Comparison of ENCODE assay signal across 33 cellular contexts in genomic region chr6:49653942-49654341, GRCh38. TPM values are rescaled to one million over a fixed set of nuclear protein-coding genes. Genes with fewer than 3 reads are reported as not detected.
DNase-seq lines count a peak whose midpoint lies in the region; ATAC-seq, FAIRE-seq and TF ChIP-seq lines count a peak whose summit lies in the region.
"Had no signal": no experiment of that assay in that cellular context is flagged by ENCODE, and none has a peak within 500 bp of the region (broad histone marks: within the 10 kb centered on the region; RNA-seq: fewer than 3 reads in every experiment).

No MANE protein-coding gene starts in this region.

- H2BK120ac ChIP-seq in H1 (replicated peaks; ENCODE audit: low read depth, low read length): no peak overlapping the region

- peak overlapping the region; percentile 44 for H3K27ac Mint-ChIP-seq in mesothelial cell of epicardium
- H3K27ac Mint-ChIP-seq: CD14-positive monocyte; CD4-positive, alpha-beta memory T cell; CD4-positive, CD25-positive, alpha-beta regulatory T cell; CD8-positive, alpha-beta memory T cell had no signal

- TF ChIP-seq POLR2A in K562 (conservative IDR thresholded peaks at IDR 0.05) (no peak), H1 (IDR thresholded peaks at IDR 0.05; ENCODE audit: control extremely low read depth in 1 of 2, low read depth in 2 of 2, low read length in 2 of 2) (no peak)

- no peaks in the 10 kb centered on the region for H3K27me3 Mint-ChIP-seq in mesothelial cell of epicardium (ENCODE audit: low read depth)
- H3K27me3 Mint-ChIP-seq: CD8-positive, alpha-beta memory T cell had no signal

- H3K79me2 ChIP-seq in K562 (ENCODE audit: control insufficient read depth, insufficient read depth, low read length) (no peaks in the 10 kb centered on the region), H1 (ENCODE audit: control insufficient read depth in 1 of 2, insufficient read depth in 2 of 2, low read length in 2 of 2) (no peaks in the 10 kb centered on the region)

- ATAC-seq in K562: no peak
- no peak for ATAC-seq in GM21825 (IDR thresholded peaks at IDR 0.05; ENCODE audit: unreplicated experiment)
- ATAC-seq: GM12878 had no signal

- H2BK12ac ChIP-seq in H1 (ENCODE audit: low read depth, low read length): no peak overlapping the region

- H3K4ac ChIP-seq in H1 (replicated peaks; ENCODE audit: insufficient read length, low read depth, low read length): no peak overlapping the region

- POLR2A ChIA-PET in K562 (lab: Yijun Ruan, JAX): no interaction called here
- POLR2A ChIA-PET in H1 (lab: Charles Lee; ENCODE audit: partially characterized antibody): no interaction called here

- H3K9me3 ChIP-seq in K562 (replicated peaks; ENCODE audit: control insufficient read depth, insufficient read depth, low read depth, low read length) (no peaks in the 10 kb centered on the region), H1 (ENCODE audit: insufficient read depth in 2 of 2, low read depth in 1 of 2, low read length in 1 of 2) (no peaks in the 10 kb centered on the region), small intestine (ENCODE audit: control insufficient read depth, low read depth) (no peaks in the 10 kb centered on the region)
- H3K9me3 ChIP-seq: BE2C, BLaER1 had no signal

- no peak overlapping the region for H3K4me3 ChIP-seq in K562
- no peak overlapping the region for H3K4me3 ChIP-seq in H1 (ENCODE audit: extremely low read depth in 1 of 4, insufficient read depth in 2 of 4, low read depth in 3 of 4, low read length in 4 of 4)
- H3K4me3 ChIP-seq in small intestine (ENCODE audit: low read depth in 1 of 2, low read length in 2 of 2): no peak overlapping the region
- H3K4me3 ChIP-seq: BLaER1, GM12878 had no signal

- no peak overlapping the region for H3K18ac ChIP-seq in H1 (ENCODE audit: extremely low read depth, low read length)

- H4K20me1 ChIP-seq in K562 (replicated peaks; ENCODE audit: control insufficient read depth, insufficient read depth, low read length) (no peaks in the 10 kb centered on the region), H1 (replicated peaks in 1 of 2; ENCODE audit: control insufficient read depth in 1 of 2, insufficient read depth in 2 of 2, low read length in 2 of 2) (no peaks in the 10 kb centered on the region)
- H4K20me1 ChIP-seq: BLaER1 had no signal

- H3K4me2 ChIP-seq in K562 (ENCODE audit: insufficient read depth, low read length) (no peak overlapping the region), H1 (ENCODE audit: insufficient read depth in 1 of 2, low read depth in 2 of 2, low read length in 2 of 2) (no peak overlapping the region)
- H3K4me2 ChIP-seq: BLaER1 had no signal

- peak; percentile 64 for FAIRE-seq in GM18507 (lab: Jason Lieb, UNC)
- no peak for FAIRE-seq in K562 (lab: Jason Lieb, UNC)
- FAIRE-seq in H1 (lab: Jason Lieb, UNC): peak; percentile 7
- FAIRE-seq in small intestine (lab: Jason Lieb, UNC): no peak
- FAIRE-seq: A204.1, GM12878, GM12892, GM19239 had no signal

- H2BK15ac ChIP-seq in H1 (ENCODE audit: low read length): no peak overlapping the region

- no peak overlapping the region for H4K91ac ChIP-seq in H1 (replicated peaks; ENCODE audit: insufficient read length, low read length)

- H3K36me3 ChIP-seq in K562 (ENCODE audit: control insufficient read depth, insufficient read depth, low read length): no peaks in the 10 kb centered on the region
- no peaks in the 10 kb centered on the region for H3K36me3 ChIP-seq in H1 (ENCODE audit: control insufficient read depth in 2 of 4, insufficient read depth in 4 of 4, low read length in 3 of 4)
- no peaks in the 10 kb centered on the region for H3K36me3 ChIP-seq in small intestine (ENCODE audit: control insufficient read depth in 2 of 2, insufficient read depth in 2 of 2, low read length in 2 of 2)
- H3K36me3 ChIP-seq: BE2C, BLaER1 had no signal

- TF ChIP-seq EP300 in K562 (IDR thresholded peaks at IDR 0.05; ENCODE audit: low read length) (no peak), H1 (IDR thresholded peaks at IDR 0.05; ENCODE audit: borderline replicate concordance in 1 of 2, low read depth in 2 of 2, low read length in 2 of 2) (no peak)

- BruUV-seq in K562 (replicated peaks; lab: Mats Ljungman, UMichigan): no TSS peak

- TF ChIP-seq CTCF in K562 (IDR thresholded peaks at IDR 0.05 in 2 of 3, conservative IDR thresholded peaks at IDR 0.05 in 1 of 3; ENCODE audit: insufficient read depth in 2 of 3, low read depth in 1 of 3, low read length in 3 of 3) (no peak), H1 (IDR thresholded peaks at IDR 0.05; ENCODE audit: control extremely low read depth in 1 of 3, insufficient read depth in 1 of 3, low read depth in 1 of 3, low read length in 3 of 3) (no peak), mesothelial cell of epicardium (IDR thresholded peaks at IDR 0.05; ENCODE audit: unreplicated experiment) (no peak)

- H2AK5ac ChIP-seq in H1 (ENCODE audit: low read depth, low read length): no peak overlapping the region

- H3K79me1 ChIP-seq in H1 (ENCODE audit: low read depth, low read length): no peaks in the 10 kb centered on the region

- peaks cover 4% of the 10 kb centered on the region for H3K9me3 Mint-ChIP-seq in mesothelial cell of epicardium

- H3K4me3 Mint-ChIP-seq in mesothelial cell of epicardium: no peak overlapping the region
- H3K4me3 Mint-ChIP-seq: CD14-positive monocyte; CD4-positive, CD25-positive, alpha-beta regulatory T cell; CD8-positive, alpha-beta memory T cell had no signal

- no CpG with 5 or more reads among the region's 1 CpG for WGBS in K562 (ENCODE audit: insufficient coverage, low coverage, missing lambda C conversion rate)
- no CpG with 5 or more reads among the region's 1 CpG for WGBS in H1 (ENCODE audit: extremely low coverage in 1 of 2, insufficient coverage in 1 of 2, insufficient read length in 1 of 2, insufficient replicate concordance in 2 of 2, low coverage in 1 of 2, low lambda C conversion rate in 2 of 2, missing lambda C conversion rate in 1 of 2), 2 experiments
- 96 to 100% (median 100%) methylated on average over 1 of the region's 1 CpG for WGBS in small intestine, 3 donors

- no peak overlapping the region for H4K8ac ChIP-seq in H1 (ENCODE audit: extremely low read depth, insufficient read depth, low read length)

- H3K36me3 Mint-ChIP-seq in mesothelial cell of epicardium: no peaks in the 10 kb centered on the region
- H3K36me3 Mint-ChIP-seq: CD14-positive monocyte; CD4-positive, alpha-beta memory T cell; CD4-positive, CD25-positive, alpha-beta regulatory T cell; CD8-positive, alpha-beta memory T cell had no signal

- H3K23me2 ChIP-seq in H1 (ENCODE audit: low read depth, low read length): no peaks in the 10 kb centered on the region

- H3K23ac ChIP-seq in H1 (ENCODE audit: insufficient read length): no peak overlapping the region

- in situ Hi-C loops in K562 (cut with MboI): no loop called here

- intact Hi-C loops in K562 (cut with micrococcal nuclease): no loop called here

- no peak overlapping the region for H3K27ac ChIP-seq in K562 (ENCODE audit: extremely low read depth, low read depth, low read length)
- H3K27ac ChIP-seq in H1 (ENCODE audit: low read depth, low read length): no peak overlapping the region
- H3K27ac ChIP-seq in small intestine (ENCODE audit: low read depth in 1 of 2, low read length in 1 of 2): no peak overlapping the region
- H3K27ac ChIP-seq: BLaER1 had no signal

- H3K4me1 Mint-ChIP-seq in mesothelial cell of epicardium: peaks cover 41% of the 10 kb centered on the region
- H3K4me1 Mint-ChIP-seq: CD14-positive monocyte; CD4-positive, alpha-beta memory T cell; CD4-positive, CD25-positive, alpha-beta regulatory T cell; CD8-positive, alpha-beta memory T cell had no signal

- no peak overlapping the region for H3K14ac ChIP-seq in H1 (ENCODE audit: insufficient read length)

- H3K9ac ChIP-seq in K562 (ENCODE audit: insufficient read depth in 1 of 2, low read depth in 2 of 2, low read length in 2 of 2) (no peak overlapping the region), H1 (replicated peaks in 1 of 4; ENCODE audit: extremely low read depth in 1 of 4, low read depth in 3 of 4, low read length in 3 of 4) (no peak overlapping the region)
- H3K9ac ChIP-seq: BLaER1 had no signal

- no peak overlapping the region for H2BK20ac ChIP-seq in H1 (ENCODE audit: low read length)

- H3K56ac ChIP-seq in H1 (replicated peaks; ENCODE audit: insufficient read length, low read depth, low read length): no peak overlapping the region

- H2AFZ ChIP-seq in K562 (ENCODE audit: low read depth, low read length) (peak overlapping the region; percentile 50; the same call in 1 of the 2 replicates), H1 (ENCODE audit: low read length) (no peak overlapping the region)

- no peaks in the 10 kb centered on the region for H3K27me3 ChIP-seq in K562 (ENCODE audit: control insufficient read depth in 2 of 2, insufficient read depth in 2 of 2, low read length in 2 of 2)
- H3K27me3 ChIP-seq in H1 (replicated peaks in 1 of 4; ENCODE audit: control insufficient read depth in 3 of 4, extremely low read depth in 1 of 4, insufficient read depth in 3 of 4, low read length in 3 of 4): no peaks in the 10 kb centered on the region
- H3K27me3 ChIP-seq in small intestine (ENCODE audit: control insufficient read depth in 2 of 2, insufficient read depth in 2 of 2, low read length in 2 of 2): no peaks in the 10 kb centered on the region
- H3K27me3 ChIP-seq: BE2C, BLaER1 had no signal

- H4K5ac ChIP-seq in H1 (ENCODE audit: insufficient read length, low read depth, low read length): no peak overlapping the region

- DNase-seq in GM18507 (ENCODE audit: extremely low spot score, insufficient read length, low read depth) (no peak), K562 (ENCODE audit: extremely low read depth in 1 of 4, low spot score in 3 of 4) (no peak), H1 (ENCODE audit: low read depth in 1 of 2, low spot score in 2 of 2) (no peak), mesothelial cell of epicardium (ENCODE audit: low spot score in 2 of 2, unreplicated experiment in 2 of 2) (no peak), small intestine (no peak), NCI-H82 (lab: John Stamatoyannopoulos, UW) (no peak), NCI-H1417 treated with DMSO at 0.1 percent for 48 hours (lab: John Stamatoyannopoulos, UW) (no peak)
- DNase-seq: 8988T; ACHN; BE2C; C1 segment of cervical spinal cord; CD4-positive, alpha-beta memory T cell; CD4-positive, CD25-positive, alpha-beta regulatory T cell; CD8-positive, alpha-beta memory T cell; COR-L47; DMS 273 treated with DMSO at 0.1 percent for 48 hours; DMS153; DMS53; DMS79; DND-41; EL; GDM1 had no signal

- no peak for TF ChIP-seq RAD21 in K562 (CRISPR knock-in tag; conservative IDR thresholded peaks at IDR 0.05 in 1 of 2, IDR thresholded peaks at IDR 0.05 in 1 of 2)
- no peak for TF ChIP-seq RAD21 in H1 (IDR thresholded peaks at IDR 0.05 in 1 of 2, conservative IDR thresholded peaks at IDR 0.05 in 1 of 2; ENCODE audit: low read depth in 2 of 2, low read length in 2 of 2)

- CTCF ChIA-PET in K562 (lab: Yijun Ruan, JAX; ENCODE audit: low intra/inter-chr PET ratio) (no interaction called here), H1 (lab: Charles Lee; ENCODE audit: partially characterized antibody) (no interaction called here)

- H2BK5ac ChIP-seq in H1 (ENCODE audit: low read depth, low read length): no peak overlapping the region

- no peaks in the 10 kb centered on the region for H3K9me1 ChIP-seq in K562 (ENCODE audit: control insufficient read depth, insufficient read depth, low read length)

- H3K4me1 ChIP-seq in K562 (replicated peaks in 1 of 2; ENCODE audit: control insufficient read depth in 2 of 2, insufficient read depth in 2 of 2, low read length in 2 of 2) (peaks cover 0 to 4% of the 10 kb centered on the region in 2 experiments; a peak in 1 of 5 replicates), H1 (replicated peaks in 1 of 4; ENCODE audit: control insufficient read depth in 3 of 4, insufficient read depth in 4 of 4, low read length in 3 of 4) (no peaks in the 10 kb centered on the region), small intestine (ENCODE audit: control insufficient read depth in 2 of 2, insufficient read depth in 1 of 2, low read depth in 1 of 2, low read length in 1 of 2) (no peaks in the 10 kb centered on the region)
- H3K4me1 ChIP-seq: BE2C, BLaER1 had no signal

RNA-seq across cellular contexts. Expression of gene RHAG, which starts 17.3 kb away (rescaled TPM):
- 726 and 803 TPM in 2 replicates for total RNA-seq in K562 (2011; cell fraction: chromatin; rRNA removed; ENCODE audit: low replicate concordance)
- 877 and 1,017 TPM in 2 replicates for total RNA-seq in K562 (2011; cell fraction: nucleolus; rRNA removed)
- 775 and 1,016 TPM in 2 replicates for total RNA-seq in K562 (2011; cell fraction: nucleoplasm; rRNA removed)
- 290 and 296 TPM in 2 replicates for total RNA-seq in K562 (2014; rRNA removed)
- total RNA-seq in K562 (2014; rRNA removed; fragmentation: Illumina TruSeq; extraction: Trizol): 505 and 540 TPM in 2 replicates
- 394 and 412 TPM in 2 replicates for total RNA-seq in K562 (2015; rRNA removed; fragmentation: Illumina TruSeq; extraction: Trizol)
- 327 and 345 TPM in 2 replicates for total RNA-seq in K562 (2021)
- 900 and 1,096 TPM in 2 replicates for polyA plus RNA-seq in K562 (2011; rRNA removed)
- 558 and 859 TPM in 2 replicates for polyA plus RNA-seq in K562 (2011; cell fraction: cytosol; rRNA removed)
- 306 and 436 TPM in 2 replicates for polyA plus RNA-seq in K562 (2011; cell fraction: nucleus; rRNA removed)
- 234 and 374 TPM in 2 replicates for polyA plus RNA-seq in K562 (2012)
- polyA plus RNA-seq in K562 (2014; fragmentation: Illumina TruSeq; extraction: Trizol): 433 and 532 TPM in 2 replicates
- 1,000 to 10,000 TPM; 1,125 to 1,202 TPM for polyA plus RNA-seq in K562 (2014; fragmentation: Nextera tagmentation; extraction: Ambion mirVana)
- 359 and 423 TPM in 2 replicates for polyA plus RNA-seq in K562 (2014; rRNA removed)
- 724 and 922 TPM in 2 replicates for polyA minus RNA-seq in K562 (2011; rRNA and poly(A)+ RNA removed)
- 185 and 293 TPM in 2 replicates for polyA minus RNA-seq in K562 (2011; cell fraction: cytosol; rRNA and poly(A)+ RNA removed)
- polyA minus RNA-seq in K562 (2011; cell fraction: nucleus; rRNA and poly(A)+ RNA removed): 72.4 and 157 TPM in 2 replicates
- total RNA-seq in H1 (2021; fragmentation: NEBNext Ultra II Directional; extraction: Animal tissue kit (Norgen Biotek cat#: 25700)): not detected in 2 replicates
- polyA plus RNA-seq in H1 (2011; rRNA removed): not detected in 2 replicates
- polyA plus RNA-seq in H1 (2011; cell fraction: cytosol; rRNA removed): not detected
- not detected for polyA plus RNA-seq in H1 (2011; cell fraction: nucleus; rRNA removed)
- polyA plus RNA-seq in H1 (2012, experiment 1 of 2): not detected in 4 replicates
- not detected for polyA plus RNA-seq in H1 (2012, experiment 2 of 2)
- polyA plus RNA-seq in H1 (2013, experiment 1 of 2): not detected
- not detected for polyA plus RNA-seq in H1 (2013, experiment 2 of 2)
- 0.17 and 0.25 TPM in 2 replicates for polyA minus RNA-seq in H1 (2011; rRNA and poly(A)+ RNA removed)
- not detected for polyA minus RNA-seq in H1 (2011; cell fraction: cytosol; rRNA and poly(A)+ RNA removed)
- polyA minus RNA-seq in H1 (2011; cell fraction: nucleus; rRNA and poly(A)+ RNA removed): not detected
- total RNA-seq in mesothelial cell of epicardium: not detected in 3 replicates
- polyA plus RNA-seq in small intestine: not detected
- total RNA-seq: A673; CD4-positive, alpha-beta memory T cell; CD4-positive, CD25-positive, alpha-beta regulatory T cell; CD8-positive, alpha-beta memory T cell; Daoy; G401 had no signal
- polyA plus RNA-seq: AG04450; CD14-positive monocyte; CD4-positive, alpha-beta memory T cell; CD4-positive, CD25-positive, alpha-beta regulatory T cell; CD8-positive, alpha-beta memory T cell had no signal

RNA-seq across cellular contexts. Expression of gene CRISP2, which starts 59.4 kb away (rescaled TPM):
- not detected in 2 replicates for total RNA-seq in K562 (2011; cell fraction: chromatin; rRNA removed; ENCODE audit: low replicate concordance)
- total RNA-seq in K562 (2011; cell fraction: nucleolus; rRNA removed): not detected in 2 replicates
- not detected in 2 replicates for total RNA-seq in K562 (2011; cell fraction: nucleoplasm; rRNA removed)
- total RNA-seq in K562 (2014; rRNA removed) (not detected in 2 replicates), K562 (2014; rRNA removed; fragmentation: Illumina TruSeq; extraction: Trizol) (0.13 TPM in 1 of 2 replicates, not detected in the other), K562 (2015; rRNA removed; fragmentation: Illumina TruSeq; extraction: Trizol) (not detected in 2 replicates), K562 (2021) (not detected in 2 replicates), mesothelial cell of epicardium (not detected in 3 replicates)
- polyA plus RNA-seq in K562 (2011; rRNA removed) (0.07 TPM in 1 of 2 replicates, not detected in the other), K562 (2014; fragmentation: Illumina TruSeq; extraction: Trizol) (0.15 TPM in 1 of 2 replicates, not detected in the other), K562 (2014; fragmentation: Nextera tagmentation; extraction: Ambion mirVana) (not detected), K562 (2014; rRNA removed) (not detected in 2 replicates), H1 (2011; rRNA removed) (0.06 and 0.13 TPM in 2 replicates), small intestine (not detected)
- not detected in 2 replicates for polyA plus RNA-seq in K562 (2011; cell fraction: cytosol; rRNA removed)
- not detected in 2 replicates for polyA plus RNA-seq in K562 (2011; cell fraction: nucleus; rRNA removed)
- polyA plus RNA-seq in K562 (2012): not detected in 2 replicates
- not detected in 2 replicates for polyA minus RNA-seq in K562 (2011; rRNA and poly(A)+ RNA removed)
- not detected in 2 replicates for polyA minus RNA-seq in K562 (2011; cell fraction: cytosol; rRNA and poly(A)+ RNA removed)
- polyA minus RNA-seq in K562 (2011; cell fraction: nucleus; rRNA and poly(A)+ RNA removed): not detected in 2 replicates
- total RNA-seq in H1 (2021; fragmentation: NEBNext Ultra II Directional; extraction: Animal tissue kit (Norgen Biotek cat#: 25700)): not detected in 2 replicates
- 0.09 TPM for polyA plus RNA-seq in H1 (2011; cell fraction: cytosol; rRNA removed)
- polyA plus RNA-seq in H1 (2011; cell fraction: nucleus; rRNA removed): not detected
- 0.17 TPM in 1 of 4 replicates, not detected in the others for polyA plus RNA-seq in H1 (2012, experiment 1 of 2)
- 0.21 TPM for polyA plus RNA-seq in H1 (2012, experiment 2 of 2)
- polyA plus RNA-seq in H1 (2013, experiment 1 of 2): not detected
- not detected for polyA plus RNA-seq in H1 (2013, experiment 2 of 2)
- not detected in 2 replicates for polyA minus RNA-seq in H1 (2011; rRNA and poly(A)+ RNA removed)
- polyA minus RNA-seq in H1 (2011; cell fraction: cytosol; rRNA and poly(A)+ RNA removed): not detected
- not detected for polyA minus RNA-seq in H1 (2011; cell fraction: nucleus; rRNA and poly(A)+ RNA removed)
- total RNA-seq: A673; CD4-positive, alpha-beta memory T cell; CD4-positive, CD25-positive, alpha-beta regulatory T cell; CD8-positive, alpha-beta memory T cell; G401; GM12878 had no signal
- polyA plus RNA-seq: AG04450; CD14-positive monocyte; CD4-positive, alpha-beta memory T cell; CD4-positive, CD25-positive, alpha-beta regulatory T cell; CD8-positive, alpha-beta memory T cell; GM12878 had no signal

Comparison
In these comparisons a context has a peak if more than half of its experiments do, and no peak if none do; other contexts are left out.
1. RNA of gene RHAG, which starts 17.3 kb away (total RNA-seq): 290 to 1,017 TPM in K562; not detected in H1 and not detected in mesothelial cell of epicardium; every median in the first group is over 100 times any median in the second.